ENCODE assay signal across 8 cellular contexts in genomic region chr4:140242357-140243284, GRCh38.
A peak's percentile ranks its signal among the peaks of the same experiment; 100 is the strongest.
DNase-seq lines count a peak whose midpoint lies in the region; ATAC-seq lines count a peak whose summit lies in the region.

No MANE protein-coding gene starts in this region.

- POLR2A ChIA-PET in activated CD4-positive, alpha-beta memory T cell treated with anti-CD3 and anti-CD28 coated beads for 36 hours (lab: Charles Lee): no interaction called here

- no peaks in the 10 kb centered on the region for H3K9me3 Mint-ChIP-seq in activated CD4-positive, alpha-beta memory T cell treated with anti-CD3 and anti-CD28 coated beads for 36 hours

- H3K27ac ChIP-seq in rectal smooth muscle tissue (ENCODE audit: low read depth, low read length): peak overlapping the region; percentile 62

- H3K4me1 Mint-ChIP-seq in activated CD4-positive, alpha-beta memory T cell treated with anti-CD3 and anti-CD28 coated beads for 36 hours (ENCODE audit: low read depth): peaks cover 19% of the 10 kb centered on the region

- H3K4me3 Mint-ChIP-seq in activated CD4-positive, alpha-beta memory T cell treated with anti-CD3 and anti-CD28 coated beads for 36 hours: no peak overlapping the region

- CTCF ChIA-PET in activated CD4-positive, alpha-beta memory T cell treated with anti-CD3 and anti-CD28 coated beads for 36 hours (lab: Charles Lee): interaction anchor here (0.6 to 2.8 kb wide), 5 partner anchors 10 to 639 kb away, joined by 3 to 16 read pairs (median 5); no protein-coding TSS in a partner anchor

- peak; percentile 57 for ATAC-seq in HG03342 (IDR thresholded peaks at IDR 0.05; ENCODE audit: unreplicated experiment)

- peaks cover 4% of the 10 kb centered on the region for H3K27me3 Mint-ChIP-seq in activated CD4-positive, alpha-beta memory T cell treated with anti-CD3 and anti-CD28 coated beads for 36 hours

- H3K9ac ChIP-seq in rectal smooth muscle tissue (ENCODE audit: low read length): no peak overlapping the region

- no peaks in the 10 kb centered on the region for H3K36me3 Mint-ChIP-seq in activated CD4-positive, alpha-beta memory T cell treated with anti-CD3 and anti-CD28 coated beads for 36 hours

- no peak overlapping the region for H3K27ac Mint-ChIP-seq in activated CD4-positive, alpha-beta memory T cell treated with anti-CD3 and anti-CD28 coated beads for 36 hours

- intact Hi-C loops in activated CD4-positive, alpha-beta memory T cell treated with anti-CD3 and anti-CD28 coated beads for 36 hours (cut with micrococcal nuclease): no loop called here

- no peaks in the 10 kb centered on the region for H3K36me3 ChIP-seq in rectal smooth muscle tissue (ENCODE audit: control insufficient read depth, insufficient read depth, low read length)

- DNase-seq in stimulated activated CD4-positive, alpha-beta T cell treated with anti-CD3 and anti-CD28 coated beads, Interleukin-15, amount 100 ng/mL, for 24 hours: peak; percentile 20
- no peak for DNase-seq in stimulated activated CD4-positive, alpha-beta T cell treated with anti-CD3 and anti-CD28 coated beads, Interleukin-4, amount 100 ng/mL, for 24 hours
- DNase-seq in activated CD4-positive, alpha-beta memory T cell treated with anti-CD3 and anti-CD28 coated beads for 36 hours: peak; percentile 28
- DNase-seq in RKO (ENCODE audit: low spot score) (no peak), activated gamma-delta T cell (lab: John Stamatoyannopoulos, UW) (no peak)
- DNase-seq in stimulated activated CD4-positive, alpha-beta T cell treated with anti-CD3 and anti-CD28 coated beads, Interleukin-2, amount 100 ng/mL, for 48 hours: no peak

- no peaks in the 10 kb centered on the region for H3K27me3 ChIP-seq in rectal smooth muscle tissue (ENCODE audit: control insufficient read depth, insufficient read depth, low read length)

- H3K4me3 ChIP-seq in rectal smooth muscle tissue (ENCODE audit: low read length): peak overlapping the region; percentile 30

- H3K4me1 ChIP-seq in rectal smooth muscle tissue (ENCODE audit: control insufficient read depth, insufficient read depth, low read length): peaks cover 30% of the 10 kb centered on the region

Comparison
In these comparisons a context has a peak if more than half of its experiments do, and no peak if none do; other contexts are left out.
1. DNase-seq: peak in stimulated activated CD4-positive, alpha-beta T cell treated with anti-CD3 and anti-CD28 coated beads, Interleukin-15, amount 100 ng/mL, for 24 hours (single experiment) and activated CD4-positive, alpha-beta memory T cell treated with anti-CD3 and anti-CD28 coated beads for 36 hours (single experiment); none in stimulated activated CD4-positive, alpha-beta T cell treated with anti-CD3 and anti-CD28 coated beads, Interleukin-4, amount 100 ng/mL, for 24 hours (single experiment), RKO (single experiment), activated gamma-delta T cell (single experiment) and stimulated activated CD4-positive, alpha-beta T cell treated with anti-CD3 and anti-CD28 coated beads, Interleukin-2, amount 100 ng/mL, for 48 hours (0 of 2).